ENCODE assay signal across 1 cellular context in genomic region chr6:156776841-156777576, GRCh38.
TF ChIP-seq lines count a peak whose summit lies in the region.

Gene ARID1B (plus strand): TSS chr6:156777378. CDS start chr6:156777681, 303 bp downstream.

TF ChIP-seq in HepG2, 621 proteins besides CTCF, POLR2A, EP300 and RAD21 (continued from another document and continues in another):
- TF ChIP-seq ZNF367 (CRISPR knock-in tag; IDR thresholded peaks at IDR 0.05; ENCODE audit: borderline replicate concordance): peak; percentile 66; the same call in 1 of the 2 replicates
- TF ChIP-seq UBTF (CRISPR knock-in tag; IDR thresholded peaks at IDR 0.05): peak; percentile 82
- peak; percentile 77 for TF ChIP-seq ZNF891 (CRISPR knock-in tag; IDR thresholded peaks at IDR 0.05)
- no peak for TF ChIP-seq ARHGAP35 (CRISPR knock-in tag; IDR thresholded peaks at IDR 0.05; ENCODE audit: borderline replicate concordance)
- peak; percentile 56; the same call in 1 of the 2 replicates for TF ChIP-seq KDM5A (IDR thresholded peaks at IDR 0.05; ENCODE audit: borderline replicate concordance, low read length)
- TF ChIP-seq JUND (CRISPR knock-in tag; IDR thresholded peaks at IDR 0.05): no peak
- 0 out of 2 replicates have a peak, but pooled peaks have one; percentile 4 for TF ChIP-seq MTF2 (CRISPR knock-in tag; IDR thresholded peaks at IDR 0.05; ENCODE audit: borderline replicate concordance)
- no peak for TF ChIP-seq ZFP90 (CRISPR knock-in tag; IDR thresholded peaks at IDR 0.05; ENCODE audit: borderline replicate concordance)
- TF ChIP-seq SMARCE1 (IDR thresholded peaks at IDR 0.05; ENCODE audit: borderline replicate concordance): no peak
- no peak for TF ChIP-seq KIAA2018 (CRISPR knock-in tag; IDR thresholded peaks at IDR 0.05; ENCODE audit: borderline replicate concordance)
- TF ChIP-seq ZNF503 (CRISPR knock-in tag; IDR thresholded peaks at IDR 0.05): peak; percentile 12; the same call in 1 of the 2 replicates
- 0 out of 2 replicates have a peak, but pooled peaks have one; percentile 60 for TF ChIP-seq KLF15 (CRISPR knock-in tag; IDR thresholded peaks at IDR 0.05; ENCODE audit: borderline replicate concordance)
- peak; percentile 83; the same call in 1 of the 2 replicates for TF ChIP-seq RARG (CRISPR knock-in tag; IDR thresholded peaks at IDR 0.05; ENCODE audit: low read depth)
- peak; percentile 51; the same call in 1 of the 2 replicates for TF ChIP-seq CBX5 (CRISPR knock-in tag; IDR thresholded peaks at IDR 0.05; ENCODE audit: borderline replicate concordance)
- TF ChIP-seq HINFP (CRISPR knock-in tag; IDR thresholded peaks at IDR 0.05; ENCODE audit: low read depth): no peak
- TF ChIP-seq ZFY (CRISPR knock-in tag; IDR thresholded peaks at IDR 0.05): peak; percentile 98
- 0 out of 2 replicates have a peak, but pooled peaks have one; percentile 52 for TF ChIP-seq ZNF264 (CRISPR knock-in tag; IDR thresholded peaks at IDR 0.05)
- TF ChIP-seq GATAD1 (CRISPR knock-in tag; IDR thresholded peaks at IDR 0.05): peak; percentile 32; the same call in 1 of the 2 replicates
- TF ChIP-seq ZBTB38 (CRISPR knock-in tag; IDR thresholded peaks at IDR 0.05): 0 out of 2 replicates have a peak, but pooled peaks have one; percentile 4
- TF ChIP-seq RARA (CRISPR knock-in tag; IDR thresholded peaks at IDR 0.05): no peak; the same call in 1 of the 2 replicates
- TF ChIP-seq ZNF414 (CRISPR knock-in tag; IDR thresholded peaks at IDR 0.05): 0 out of 2 replicates have a peak, but pooled peaks have one; percentile 43
- TF ChIP-seq KAT8 (CRISPR knock-in tag; IDR thresholded peaks at IDR 0.05): peak; percentile 57
- peak; percentile 24 for TF ChIP-seq SAP130 (CRISPR knock-in tag; IDR thresholded peaks at IDR 0.05; ENCODE audit: low read depth)
- peak; percentile 11; the same call in 1 of the 2 replicates for TF ChIP-seq ZKSCAN8 (CRISPR knock-in tag; IDR thresholded peaks at IDR 0.05; ENCODE audit: borderline replicate concordance)
- TF ChIP-seq ZNF629 (CRISPR knock-in tag; conservative IDR thresholded peaks at IDR 0.05): peak; percentile 16; the same call in 1 of the 2 replicates
- peak; percentile 83 for TF ChIP-seq SKI (IDR thresholded peaks at IDR 0.05; ENCODE audit: partially characterized antibody)
- TF ChIP-seq RBAK (CRISPR knock-in tag; IDR thresholded peaks at IDR 0.05): no peak
- TF ChIP-seq NBN (conservative IDR thresholded peaks at IDR 0.05): no peak
- TF ChIP-seq ZNF784 (CRISPR knock-in tag; IDR thresholded peaks at IDR 0.05; ENCODE audit: borderline replicate concordance): no peak
- peak; percentile 70; the same call in 1 of the 2 replicates for TF ChIP-seq BORCS8-MEF2B (CRISPR knock-in tag; IDR thresholded peaks at IDR 0.05)
- no peak for TF ChIP-seq GLI4 (CRISPR knock-in tag; IDR thresholded peaks at IDR 0.05; ENCODE audit: borderline replicate concordance)
- TF ChIP-seq ZNF546 (CRISPR knock-in tag; conservative IDR thresholded peaks at IDR 0.05): no peak; the same call in 1 of the 2 replicates
- TF ChIP-seq ZNF3 (CRISPR knock-in tag; IDR thresholded peaks at IDR 0.05): no peak; the same call in none of the 2 replicates
- no peak; the same call in 1 of the 2 replicates for TF ChIP-seq MTF1 (CRISPR knock-in tag; IDR thresholded peaks at IDR 0.05)
- no peak for TF ChIP-seq ZNF570 (CRISPR knock-in tag; IDR thresholded peaks at IDR 0.05; ENCODE audit: borderline replicate concordance)
- 0 out of 2 replicates have a peak, but pooled peaks have one; percentile 45 for TF ChIP-seq HOXD1 (CRISPR knock-in tag; IDR thresholded peaks at IDR 0.05)
- TF ChIP-seq ZNF124 (CRISPR knock-in tag; IDR thresholded peaks at IDR 0.05): no peak
- TF ChIP-seq HOXA3 (CRISPR knock-in tag; IDR thresholded peaks at IDR 0.05): no peak; the same call in 1 of the 2 replicates
- TF ChIP-seq TSC22D2 (CRISPR knock-in tag; IDR thresholded peaks at IDR 0.05; ENCODE audit: borderline replicate concordance): peak; percentile 20; the same call in 1 of the 2 replicates
- TF ChIP-seq CEBPB (IDR thresholded peaks at IDR 0.05; ENCODE audit: borderline replicate concordance, low read depth, low read length): no peak
- no peak for TF ChIP-seq ZNF138 (CRISPR knock-in tag; IDR thresholded peaks at IDR 0.05; ENCODE audit: low read depth)
- peak; percentile 45 for TF ChIP-seq ZNF205 (CRISPR knock-in tag; IDR thresholded peaks at IDR 0.05)
- peak; percentile 56; the same call in 1 of the 2 replicates for TF ChIP-seq ZNF879 (CRISPR knock-in tag; IDR thresholded peaks at IDR 0.05)
- TF ChIP-seq GRHL1 (CRISPR knock-in tag; conservative IDR thresholded peaks at IDR 0.05): no peak
- no peak for TF ChIP-seq HNRNPK (IDR thresholded peaks at IDR 0.05; ENCODE audit: low read depth, low read length, poor library complexity, severe bottlenecking)
- no peak; the same call in 1 of the 2 replicates for TF ChIP-seq ZNF446 (CRISPR knock-in tag; IDR thresholded peaks at IDR 0.05)
- no peak for TF ChIP-seq ZSCAN31 (CRISPR knock-in tag; IDR thresholded peaks at IDR 0.05; ENCODE audit: low read depth)
- TF ChIP-seq ZSCAN25 (CRISPR knock-in tag; IDR thresholded peaks at IDR 0.05): peak; percentile 19; the same call in 1 of the 2 replicates
- no peak for TF ChIP-seq ZNF343 (CRISPR knock-in tag; IDR thresholded peaks at IDR 0.05)
